10 cellular contexts compared by ENCODE assay signal in the genomic region with DNA sequence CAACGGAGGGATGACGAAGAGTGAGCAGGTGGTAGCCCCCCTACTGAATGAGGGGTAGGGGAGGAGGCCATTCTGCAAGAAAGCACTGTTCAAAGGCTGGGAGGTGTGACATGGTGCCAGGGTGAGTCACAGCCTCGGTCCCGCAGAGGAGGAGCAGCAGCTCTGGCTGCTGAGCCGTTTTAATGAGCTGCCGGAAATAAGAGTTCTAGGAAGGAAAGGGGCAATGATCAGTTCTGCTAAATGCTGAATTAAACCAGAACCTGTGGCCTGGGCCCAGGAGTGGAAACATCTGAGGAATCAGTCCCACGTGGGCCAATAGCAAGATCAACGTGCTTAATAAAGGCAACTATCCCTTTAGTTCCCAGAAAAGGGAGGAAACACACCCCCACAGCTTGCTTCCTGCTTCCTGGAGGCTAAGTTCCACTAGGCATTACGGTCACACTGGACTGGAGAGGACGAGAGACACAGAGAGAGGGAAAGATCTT. TPM values are rescaled to one million over a fixed set of nuclear protein-coding genes. Genes with fewer than 3 reads are reported as not detected.
A peak's percentile ranks its signal among the peaks of the same experiment; 100 is the strongest.
DNase-seq lines count a peak whose midpoint lies in the region; ATAC-seq and TF ChIP-seq lines count a peak whose summit lies in the region.
"Had no signal": no experiment of that assay in that cellular context is flagged by ENCODE, and none has a peak within 500 bp of the region (broad histone marks: within the 10 kb centered on the region; RNA-seq: fewer than 3 reads in every experiment).

No MANE protein-coding gene starts in this region.

- no peaks in the 10 kb centered on the region for H3K27me3 ChIP-seq in left ventricle myocardium inferior (ENCODE audit: low read depth)
- no peaks in the 10 kb centered on the region for H3K27me3 ChIP-seq in tibial nerve

- peaks cover 34% of the 10 kb centered on the region for H3K4me1 Mint-ChIP-seq in activated CD4-positive, alpha-beta T cell treated with anti-CD3 and anti-CD28 coated beads for 36 hours

- H3K4me1 ChIP-seq in left ventricle myocardium inferior (peaks cover 52% of the 10 kb centered on the region), tibial nerve (peaks cover 0 to 24% (median 4%) of the 10 kb centered on the region in 4 donors)

- H3K4me3 Mint-ChIP-seq in activated CD4-positive, alpha-beta T cell treated with anti-CD3 and anti-CD28 coated beads for 36 hours, result no peak overlapping the region

- H3K27ac Mint-ChIP-seq in activated CD4-positive, alpha-beta T cell treated with anti-CD3 and anti-CD28 coated beads for 36 hours, result peak overlapping the region; percentile 71

- peaks cover 18% of the 10 kb centered on the region for H3K36me3 Mint-ChIP-seq in activated CD4-positive, alpha-beta T cell treated with anti-CD3 and anti-CD28 coated beads for 36 hours (ENCODE audit: low read depth)

- POLR2A ChIA-PET in activated CD4-positive, alpha-beta T cell treated with anti-CD3 and anti-CD28 coated beads for 36 hours (lab: Charles Lee), result no interaction called here

- no peak for TF ChIP-seq POLR2A in tibial nerve (IDR thresholded peaks at IDR 0.05)

- peak overlapping the region; percentile 79 for H3K27ac ChIP-seq in left ventricle myocardium inferior (replicated peaks)
- H3K27ac ChIP-seq in tibial nerve, result peak overlapping the region in 1 of 4 donors; percentile 60
- H3K27ac ChIP-seq: A549 had no signal

- intact Hi-C loops in activated CD4-positive, alpha-beta T cell treated with anti-CD3 and anti-CD28 coated beads for 36 hours (cut with DNase I, micrococcal nuclease), result no loop called here
- intact Hi-C loops in left ventricle myocardium inferior (cut with micrococcal nuclease), result no loop called here

- 56 to 63% methylated on average over 10 of the region's 10 CpGs for WGBS in tibial nerve, 2 donors

- peak; percentile 28 for DNase-seq in activated CD4-positive, alpha-beta T cell treated with anti-CD3 and anti-CD28 coated beads for 36 hours
- DNase-seq in activated CD4-positive, alpha-beta T cell treated with anti-CD3 and anti-CD28 coated beads, Interleukin-2, amount 50 U/mL, for 4 hours, result no peak
- DNase-seq in activated T-helper 1 cell treated with Interleukin-2 at 50 U/mL for 16 hours (ENCODE audit: low read depth) (peak; percentile 12), left ventricle myocardium inferior (no peak), NCI-H774 (lab: John Stamatoyannopoulos, UW) (no peak), tibial nerve (ENCODE audit: low spot score in 2 of 2) (no peak)
- DNase-seq in stimulated activated CD8-positive, alpha-beta memory T cell treated with anti-CD3 and anti-CD28 coated beads, Interleukin-4, amount 100 ng/mL, for 24 hours (ENCODE audit: low read depth), result peak; percentile 20
- DNase-seq: stimulated activated naive CD4-positive, alpha-beta T cell treated with Interleukin-2 at 50 U/mL for 16 hours had no signal

- TF ChIP-seq CTCF in left ventricle myocardium inferior (IDR thresholded peaks at IDR 0.05; ENCODE audit: borderline replicate concordance) (no peak), tibial nerve (IDR thresholded peaks at IDR 0.05) (no peak)

- H3K27me3 Mint-ChIP-seq in activated CD4-positive, alpha-beta T cell treated with anti-CD3 and anti-CD28 coated beads for 36 hours, result no peaks in the 10 kb centered on the region

- peak overlapping the region; percentile 14 for H3K4me3 ChIP-seq in left ventricle myocardium inferior
- no peak overlapping the region for H3K4me3 ChIP-seq in tibial nerve
- H3K4me3 ChIP-seq: A549 had no signal

- H3K9me3 Mint-ChIP-seq in activated CD4-positive, alpha-beta T cell treated with anti-CD3 and anti-CD28 coated beads for 36 hours (ENCODE audit: low read depth), result no peaks in the 10 kb centered on the region

- peaks cover 56% of the 10 kb centered on the region for H3K36me3 ChIP-seq in left ventricle myocardium inferior
- H3K36me3 ChIP-seq in tibial nerve, result peaks cover 0 to 51% (median 14%) of the 10 kb centered on the region in 3 donors

- peak in 1 of 2 donors; percentile 47 for TF ChIP-seq EP300 in tibial nerve (IDR thresholded peaks at IDR 0.05)

- ATAC-seq in activated CD4-positive, alpha-beta T cell treated with anti-CD3 and anti-CD28 coated beads for 36 hours, result peak; percentile 18
- ATAC-seq in GM19455 (IDR thresholded peaks at IDR 0.05; ENCODE audit: unreplicated experiment), result no peak
- ATAC-seq: A549 had no signal

- H3K9me3 ChIP-seq in left ventricle myocardium inferior (replicated peaks) (no peaks in the 10 kb centered on the region), tibial nerve (no peaks in the 10 kb centered on the region)
- H3K9me3 ChIP-seq: A549 had no signal

- CTCF ChIA-PET in activated CD4-positive, alpha-beta T cell treated with anti-CD3 and anti-CD28 coated beads for 36 hours (lab: Charles Lee), result interaction anchor here (0.6 to 1.9 kb wide), 7 partner anchors 9 to 213 kb away, joined by 3 to 8 read pairs (median 3); no protein-coding TSS in a partner anchor

RNA-seq across cellular contexts. Expression of a gene that starts 3.6 kb away (rescaled TPM):
- total RNA-seq in activated CD4-positive, alpha-beta T cell treated with anti-CD3 and anti-CD28 coated beads for 36 hours, result 10 to 100 TPM; 43.0 to 43.1 TPM
- total RNA-seq in left ventricle myocardium inferior (23.6 TPM), tibial nerve (10 to 100 TPM; 66.0 to 80.6 (median 73.3) TPM)

RNA-seq across cellular contexts. Expression of a gene that starts 49.2 kb away (rescaled TPM):
- total RNA-seq in activated CD4-positive, alpha-beta T cell treated with anti-CD3 and anti-CD28 coated beads for 36 hours, result not detected
- total RNA-seq in left ventricle myocardium inferior (not detected), tibial nerve (not detected)

RNA-seq across cellular contexts. Expression of a gene that starts 59.9 kb away (rescaled TPM):
- total RNA-seq in activated CD4-positive, alpha-beta T cell treated with anti-CD3 and anti-CD28 coated beads for 36 hours, result not detected
- total RNA-seq in left ventricle myocardium inferior (not detected), tibial nerve (not detected)

Comparison
In these comparisons a context has a peak if more than half of its experiments do, and no peak if none do; other contexts are left out.
1. DNase-seq: peak in activated CD4-positive, alpha-beta T cell treated with anti-CD3 and anti-CD28 coated beads for 36 hours (single experiment), activated T-helper 1 cell treated with Interleukin-2 at 50 U/mL for 16 hours (single experiment) and stimulated activated CD8-positive, alpha-beta memory T cell treated with anti-CD3 and anti-CD28 coated beads, Interleukin-4, amount 100 ng/mL, for 24 hours (single experiment); none in activated CD4-positive, alpha-beta T cell treated with anti-CD3 and anti-CD28 coated beads, Interleukin-2, amount 50 U/mL, for 4 hours (0 of 2), left ventricle myocardium inferior (single experiment), NCI-H774 (single experiment) and tibial nerve (0 of 2).